ENCODE assay signal across 8 cellular contexts in the genomic region with DNA sequence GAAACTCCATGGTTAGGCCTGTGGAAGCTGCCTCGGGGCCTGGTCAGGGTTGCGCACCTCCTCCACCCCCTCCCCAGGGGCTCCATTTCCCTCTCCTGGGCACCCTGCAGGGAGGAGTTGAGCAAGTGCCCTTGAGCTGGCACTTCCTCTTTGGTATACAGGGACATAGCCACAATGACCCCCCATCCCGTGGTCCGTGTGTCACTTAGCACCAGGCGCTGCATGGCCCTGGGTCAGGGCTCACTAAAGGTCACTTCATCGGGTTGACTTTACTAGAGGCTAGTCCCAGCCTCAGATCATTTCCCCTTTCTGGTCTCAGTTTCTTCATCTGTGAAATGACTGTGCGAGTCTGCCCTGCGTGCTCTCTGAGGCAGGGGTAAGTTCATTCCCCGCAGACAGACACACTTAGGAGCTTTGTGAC. TPM values are rescaled to one million over a fixed set of nuclear protein-coding genes. Genes with fewer than 3 reads are reported as not detected.
DNase-seq lines count a peak whose midpoint lies in the region; ATAC-seq and TF ChIP-seq lines count a peak whose summit lies in the region.

No MANE protein-coding gene starts in this region.

- no peaks in the 10 kb centered on the region for H3K9me3 ChIP-seq in A673 (ENCODE audit: low read depth, low read length, poor library complexity, severe bottlenecking)
- no peaks in the 10 kb centered on the region for H3K9me3 ChIP-seq in cardiac muscle cell (ENCODE audit: low read depth)
- no peaks in the 10 kb centered on the region for H3K9me3 ChIP-seq in SJCRH30 (replicated peaks)

- CTCF ChIA-PET in A673 (lab: Charles Lee): no interaction called here

- no TSS peak for BruUV-seq in A673 (replicated peaks; lab: Mats Ljungman, UMichigan)

- peak overlapping the region; percentile 40 for H3K27ac ChIP-seq in A673 (ENCODE audit: low read depth, low read length, poor library complexity, severe bottlenecking)
- peak overlapping the region; percentile 27 for H3K27ac ChIP-seq in cardiac muscle cell
- no peak overlapping the region for H3K27ac ChIP-seq in SJCRH30

- DNase-seq in A673 (ENCODE audit: low spot score) (no peak), cardiac muscle cell (ENCODE audit: low read depth in 1 of 2, low spot score in 1 of 2) (no peak), HPDE6-E6E7 (ENCODE audit: extremely low spot score) (no peak), OCI-M2 (lab: John Stamatoyannopoulos, UW; ENCODE audit: unreplicated experiment) (no peak), SJCRH30 (no peak)

- H3K4me1 ChIP-seq in A673 (ENCODE audit: insufficient read depth, low read length, poor library complexity, severe bottlenecking) (peaks cover 77% of the 10 kb centered on the region), cardiac muscle cell (ENCODE audit: low read depth) (peaks cover 43% of the 10 kb centered on the region), SJCRH30 (peaks cover 36% of the 10 kb centered on the region)

- intact Hi-C loops in A673 (cut with micrococcal nuclease; ENCODE audit: unreplicated experiment): no loop called here

- no peaks in the 10 kb centered on the region for H3K36me3 ChIP-seq in A673 (ENCODE audit: insufficient read depth, low read length, poor library complexity, severe bottlenecking)
- H3K36me3 ChIP-seq in cardiac muscle cell: no peaks in the 10 kb centered on the region
- peaks cover 3% of the 10 kb centered on the region; the same call in 1 of the 2 replicates for H3K36me3 ChIP-seq in SJCRH30

- ATAC-seq in GM19463 (IDR thresholded peaks at IDR 0.05; ENCODE audit: unreplicated experiment) (peak; percentile 51), HG03520 (IDR thresholded peaks at IDR 0.05; ENCODE audit: unreplicated experiment) (peak; percentile 47), HG03565 (IDR thresholded peaks at IDR 0.05; ENCODE audit: unreplicated experiment) (no peak)

- TF ChIP-seq CTCF in A673 (conservative IDR thresholded peaks at IDR 0.05; ENCODE audit: low read depth, low read length) (no peak), cardiac muscle cell (IDR thresholded peaks at IDR 0.05; ENCODE audit: low read depth, low read length) (no peak)

- POLR2A ChIA-PET in A673 (lab: Charles Lee; ENCODE audit: low non-redundant PET): interaction anchor here (1.0 kb wide), 1 partner anchor 16 kb away, joined by 3 read pairs; the partner anchor contains the start of gene CXXC5

- H3K4me3 ChIP-seq in A673 (ENCODE audit: low read depth, low read length, poor library complexity, severe bottlenecking) (no peak overlapping the region), cardiac muscle cell (no peak overlapping the region), SJCRH30 (no peak overlapping the region)

- H3K27me3 ChIP-seq in A673 (replicated peaks; ENCODE audit: insufficient read depth, low read depth, low read length, poor library complexity) (no peaks in the 10 kb centered on the region), cardiac muscle cell (no peaks in the 10 kb centered on the region), SJCRH30 (no peaks in the 10 kb centered on the region)

RNA-seq across cellular contexts. Expression of gene CXXC5, which starts 16.1 kb away (rescaled TPM):
- total RNA-seq in A673 (2021) (56.4 and 57.2 TPM in 2 replicates), cardiac muscle cell (91.9 and 122 TPM in 2 replicates)
- polyA plus RNA-seq in cardiac muscle cell: 70.4 and 79.4 TPM in 2 replicates
- total RNA-seq in SJCRH30 (2014; rRNA removed; shearing (Covaris generic)): 76.8 and 81.4 TPM in 2 replicates
